ENCODE assay signal across 8 cellular contexts in genomic region chr2:177243476-177243875, GRCh38. TPM values are rescaled to one million over a fixed set of nuclear protein-coding genes. Genes with fewer than 3 reads are reported as not detected.
DNase-seq lines count a peak whose midpoint lies in the region; ATAC-seq, FAIRE-seq and TF ChIP-seq lines count a peak whose summit lies in the region.

No MANE protein-coding gene starts in this region.

- H3K36me3 ChIP-seq in Karpas-422 (ENCODE audit: insufficient read depth, low read length) (peaks cover 19% of the 10 kb centered on the region), duodenal mucosa (ENCODE audit: control insufficient read depth in 1 of 2, insufficient read depth in 2 of 2, low read length in 2 of 2) (peaks cover 0 to 5% of the 10 kb centered on the region in 2 donors), pancreas (no peaks in the 10 kb centered on the region), OCI-LY7 (ENCODE audit: insufficient read depth, low read length) (peaks cover 38% of the 10 kb centered on the region)

- H2AFZ ChIP-seq in Karpas-422 (ENCODE audit: low read length): no peak overlapping the region
- no peak overlapping the region for H2AFZ ChIP-seq in OCI-LY7 (ENCODE audit: low read length)

- CTCF ChIA-PET in OCI-LY7 (lab: Charles Lee; ENCODE audit: unreplicated experiment): interaction anchor here (0.7 kb wide), 1 partner anchor 10 kb away, joined by 3 read pairs; no protein-coding TSS in a partner anchor

- H3K4me1 ChIP-seq in Karpas-422 (ENCODE audit: low read length) (peaks cover 100% of the 10 kb centered on the region), duodenal mucosa (ENCODE audit: control insufficient read depth in 1 of 2, insufficient read depth in 2 of 2, low read length in 2 of 2) (peaks cover 77 to 85% of the 10 kb centered on the region in 2 donors), pancreas (peaks cover 61 to 94% (median 69%) of the 10 kb centered on the region in 3 donors), OCI-LY7 (ENCODE audit: insufficient read depth, low read length, poor library complexity, severe bottlenecking) (peaks cover 35% of the 10 kb centered on the region)

- TF ChIP-seq CTCF in AG10803 (conservative IDR thresholded peaks at IDR 0.05; ENCODE audit: low read length): no peak
- no peak for TF ChIP-seq CTCF in pancreas (IDR thresholded peaks at IDR 0.05)
- TF ChIP-seq CTCF in OCI-LY7 (conservative IDR thresholded peaks at IDR 0.05; ENCODE audit: low read length): no peak

- peaks cover 100% of the 10 kb centered on the region for H3K79me2 ChIP-seq in Karpas-422 (ENCODE audit: low read length)
- peaks cover 95% of the 10 kb centered on the region for H3K79me2 ChIP-seq in OCI-LY7 (ENCODE audit: insufficient read depth, low read depth, low read length)

- H3K4me2 ChIP-seq in Karpas-422 (ENCODE audit: low read depth, low read length, poor library complexity, severe bottlenecking) (peak overlapping the region; percentile 53), OCI-LY7 (ENCODE audit: low read length) (no peak overlapping the region)

- BruUV-seq in OCI-LY7 (replicated peaks; lab: Mats Ljungman, UMichigan): no TSS peak

- intact Hi-C loops in pancreas (cut with DNase I) (no loop called here), OCI-LY7 (cut with micrococcal nuclease; ENCODE audit: unreplicated experiment) (no loop called here)

- H3K9me3 ChIP-seq in Karpas-422 (ENCODE audit: low read length) (no peaks in the 10 kb centered on the region), duodenal mucosa (ENCODE audit: control insufficient read depth in 1 of 2, low read length in 2 of 2) (no peaks in the 10 kb centered on the region), pancreas (no peaks in the 10 kb centered on the region), OCI-LY7 (ENCODE audit: low read length) (no peaks in the 10 kb centered on the region)

- H4K20me1 ChIP-seq in Karpas-422 (ENCODE audit: insufficient read depth, low read depth, low read length): peaks cover under 1% of the 10 kb centered on the region; the same call in 1 of the 2 replicates
- H4K20me1 ChIP-seq in OCI-LY7 (ENCODE audit: insufficient read depth, low read length): peaks cover 28% of the 10 kb centered on the region

- ATAC-seq in pancreas (no peak), HG02678 (IDR thresholded peaks at IDR 0.05; ENCODE audit: unreplicated experiment) (no peak), GM21737 (IDR thresholded peaks at IDR 0.05; ENCODE audit: unreplicated experiment) (no peak)

- POLR2A ChIA-PET in OCI-LY7 (lab: Charles Lee): interaction anchor here (0.7 to 1.2 kb wide), 3 partner anchors 17 to 173 kb away, joined by 3 to 4 read pairs (median 4); partner anchors contain the start of gene NFE2L2

- peak overlapping the region; percentile 95 for H3K27ac ChIP-seq in Karpas-422 (ENCODE audit: low read length)
- H3K27ac ChIP-seq in duodenal mucosa (ENCODE audit: low read depth, low read length): peak overlapping the region; percentile 72
- peak overlapping the region; percentile 56 to 93 (median 76) for H3K27ac ChIP-seq in pancreas
- no peak overlapping the region for H3K27ac ChIP-seq in OCI-LY7 (ENCODE audit: low read depth, low read length, poor library complexity, severe bottlenecking)

- FAIRE-seq in pancreas (lab: Jason Lieb, UNC): no peak

- H3K9ac ChIP-seq in Karpas-422 (ENCODE audit: low read length) (peak overlapping the region; percentile 47), duodenal mucosa (ENCODE audit: low read depth in 1 of 2, low read length in 2 of 2) (no peak overlapping the region)

- H3K27me3 ChIP-seq in Karpas-422 (ENCODE audit: low read length) (no peaks in the 10 kb centered on the region), duodenal mucosa (ENCODE audit: control insufficient read depth in 1 of 2, insufficient read depth in 2 of 2, low read length in 2 of 2) (no peaks in the 10 kb centered on the region), pancreas (no peaks in the 10 kb centered on the region)

- DNase-seq in AG10803 (ENCODE audit: low read depth): peak; percentile 27
- no peak for DNase-seq in Karpas-422
- DNase-seq in pancreas: no peak
- DNase-seq in OCI-LY7 (ENCODE audit: low spot score): no peak
- DNase-seq in activated effector memory CD4-positive, alpha-beta T cell treated with Interleukin-2 at 50 U/mL for 16 hours: no peak

- H3K9me2 ChIP-seq in Karpas-422 (replicated peaks; ENCODE audit: insufficient read depth, low read length) (no peaks in the 10 kb centered on the region), OCI-LY7 (ENCODE audit: insufficient read depth, low read length) (no peaks in the 10 kb centered on the region)

- no peak overlapping the region for H3K4me3 ChIP-seq in AG10803 (ENCODE audit: low read length)
- H3K4me3 ChIP-seq in Karpas-422 (ENCODE audit: low read length): 0 out of 2 replicates have a peak overlapping the region, but pooled peaks have one; percentile 27
- no peak overlapping the region for H3K4me3 ChIP-seq in duodenal mucosa (ENCODE audit: low read depth in 1 of 2, low read length in 2 of 2)
- no peak overlapping the region for H3K4me3 ChIP-seq in pancreas
- H3K4me3 ChIP-seq in OCI-LY7 (ENCODE audit: low read depth, low read length, poor library complexity, severe bottlenecking): no peak overlapping the region

RNA-seq across cellular contexts. Expression of gene NFE2L2, which starts 21.1 kb away (rescaled TPM):
- total RNA-seq in Karpas-422 (2014; rRNA removed; shearing (Covaris generic); ENCODE audit: low replicate concordance): 33.1 and 66.7 TPM in 2 replicates
- total RNA-seq in pancreas (10 to 100 TPM; 20.8 to 48.4 (median 31.4) TPM), OCI-LY7 (2022) (58.1 and 58.6 TPM in 2 replicates)
- 10 to 100 TPM; 22.5 to 33.4 TPM for polyA plus RNA-seq in pancreas
- total RNA-seq in OCI-LY7 (2014; rRNA removed; shearing (Covaris generic)): 26.2 and 27.0 TPM in 2 replicates

RNA-seq across cellular contexts. Expression of gene HNRNPA3, which starts 30.9 kb away (rescaled TPM):
- total RNA-seq in Karpas-422 (2014; rRNA removed; shearing (Covaris generic); ENCODE audit: low replicate concordance): 51.7 and 62.7 TPM in 2 replicates
- total RNA-seq in pancreas: 10 to 100 TPM; 30.3 to 79.1 (median 65.3) TPM
- 10 to 100 TPM; 87.9 to 96.8 TPM for polyA plus RNA-seq in pancreas
- total RNA-seq in OCI-LY7 (2014; rRNA removed; shearing (Covaris generic)): 68.2 and 82.2 TPM in 2 replicates
- total RNA-seq in OCI-LY7 (2022): 450 and 472 TPM in 2 replicates
